In genomic region chr12:123433615-123434014, GRCh38 we compare ENCODE assay signal across 1 cellular context.
A peak's percentile ranks its signal among the peaks of the same experiment; 100 is the strongest.
TF ChIP-seq lines count a peak whose summit lies in the region.

No MANE protein-coding gene starts in this region.

TF ChIP-seq in GM12878, 131 proteins besides CTCF, POLR2A, EP300 and RAD21:
- TF ChIP-seq MLLT1 (IDR thresholded peaks at IDR 0.05) (peak; percentile 17; the same call in 1 of the 2 replicates), PKNOX1 (IDR thresholded peaks at IDR 0.05) (peak; percentile 25; the same call in 1 of the 2 replicates), PML (IDR thresholded peaks at IDR 0.05; ENCODE audit: low read length) (no peak)
